Comparison of ENCODE assay signal across 1 cellular context in the genomic region with DNA sequence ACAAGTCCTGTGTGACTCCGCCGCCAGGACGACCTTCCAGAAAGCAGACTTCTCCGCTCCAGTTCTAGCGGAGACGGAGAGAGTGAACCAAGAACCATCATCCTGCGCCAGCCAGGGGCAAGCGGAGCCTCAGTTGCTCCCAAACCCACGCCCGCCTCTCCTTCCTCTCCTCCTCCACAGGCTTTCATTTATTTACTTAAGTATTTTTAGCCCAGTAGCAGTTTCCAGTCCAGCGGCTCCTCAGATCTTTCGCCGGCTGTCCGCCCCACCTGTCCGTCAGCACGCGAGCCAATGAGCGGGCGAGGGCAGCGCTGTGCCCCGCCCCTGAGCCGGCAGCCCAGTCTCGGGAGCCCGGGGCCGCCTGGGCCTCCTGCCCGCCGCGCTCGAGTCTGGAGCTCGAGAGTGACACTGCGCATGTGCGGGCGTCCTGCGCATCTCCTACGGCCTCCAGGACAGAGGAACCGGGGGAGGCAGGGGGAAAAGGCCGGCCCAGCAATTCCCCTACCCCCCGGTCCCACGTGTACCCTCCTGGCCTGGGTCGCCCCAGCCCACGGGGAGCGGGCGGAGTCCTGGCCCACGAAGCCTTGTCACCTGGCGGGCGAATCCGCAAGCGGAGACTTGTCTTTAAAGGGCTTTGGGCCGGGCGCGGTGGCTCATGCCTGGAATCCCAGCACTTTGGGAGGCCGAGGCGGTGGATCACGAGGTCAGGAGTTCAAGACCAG.
TF ChIP-seq lines count a peak whose summit lies in the region.

A gene (plus strand): TSS at position 425 of the 722 bp plus-strand sequence.

TF ChIP-seq in HepG2, 621 proteins besides CTCF, POLR2A, EP300 and RAD21 (continued from another document and continues in another):
- TF ChIP-seq, protein P1, sequence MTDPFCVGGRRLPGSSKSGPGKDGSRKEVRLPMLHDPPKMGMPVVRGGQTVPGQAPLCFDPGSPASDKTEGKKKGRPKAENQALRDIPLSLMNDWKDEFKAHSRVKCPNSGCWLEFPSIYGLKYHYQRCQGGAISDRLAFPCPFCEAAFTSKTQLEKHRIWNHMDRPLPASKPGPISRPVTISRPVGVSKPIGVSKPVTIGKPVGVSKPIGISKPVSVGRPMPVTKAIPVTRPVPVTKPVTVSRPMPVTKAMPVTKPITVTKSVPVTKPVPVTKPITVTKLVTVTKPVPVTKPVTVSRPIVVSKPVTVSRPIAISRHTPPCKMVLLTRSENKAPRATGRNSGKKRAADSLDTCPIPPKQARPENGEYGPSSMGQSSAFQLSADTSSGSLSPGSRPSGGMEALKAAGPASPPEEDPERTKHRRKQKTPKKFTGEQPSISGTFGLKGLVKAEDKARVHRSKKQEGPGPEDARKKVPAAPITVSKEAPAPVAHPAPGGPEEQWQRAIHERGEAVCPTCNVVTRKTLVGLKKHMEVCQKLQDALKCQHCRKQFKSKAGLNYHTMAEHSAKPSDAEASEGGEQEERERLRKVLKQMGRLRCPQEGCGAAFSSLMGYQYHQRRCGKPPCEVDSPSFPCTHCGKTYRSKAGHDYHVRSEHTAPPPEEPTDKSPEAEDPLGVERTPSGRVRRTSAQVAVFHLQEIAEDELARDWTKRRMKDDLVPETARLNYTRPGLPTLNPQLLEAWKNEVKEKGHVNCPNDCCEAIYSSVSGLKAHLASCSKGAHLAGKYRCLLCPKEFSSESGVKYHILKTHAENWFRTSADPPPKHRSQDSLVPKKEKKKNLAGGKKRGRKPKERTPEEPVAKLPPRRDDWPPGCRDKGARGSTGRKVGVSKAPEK (CRISPR knock-in tag; IDR thresholded peaks at IDR 0.05; ENCODE audit: borderline replicate concordance): no peak
- TF ChIP-seq HNRNPH1 (optimal IDR thresholded peaks at IDR 0.05; ENCODE audit: low read depth, low read length) (peak; percentile 52), GABPA (IDR thresholded peaks at IDR 0.05; ENCODE audit: low read depth, low read length) (no peak), GABPA (CRISPR knock-in tag; IDR thresholded peaks at IDR 0.05; ENCODE audit: low read depth) (no peak), MED8 (CRISPR knock-in tag; IDR thresholded peaks at IDR 0.05; ENCODE audit: insufficient replicate concordance) (peak; percentile 60), RXRB (CRISPR knock-in tag; IDR thresholded peaks at IDR 0.05; ENCODE audit: borderline replicate concordance) (0 out of 2 replicates have a peak, but pooled peaks have one; percentile 9), PRMT3 (CRISPR knock-in tag; IDR thresholded peaks at IDR 0.05; ENCODE audit: borderline replicate concordance, low read depth) (no peak), HDAC1 (CRISPR knock-in tag; IDR thresholded peaks at IDR 0.05) (peak; percentile 45; the same call in 1 of the 2 replicates), KDM3A (CRISPR knock-in tag; IDR thresholded peaks at IDR 0.05; ENCODE audit: low read depth) (peak; percentile 56; the same call in 1 of the 2 replicates), ZNF17 (CRISPR knock-in tag; IDR thresholded peaks at IDR 0.05) (no peak), PHF20 (CRISPR knock-in tag; IDR thresholded peaks at IDR 0.05) (peak; percentile 24; the same call in 1 of the 2 replicates), ZMYM3 (CRISPR knock-in tag; IDR thresholded peaks at IDR 0.05) (peak; percentile 72; the same call in 1 of the 2 replicates), BHLHE40 (IDR thresholded peaks at IDR 0.05; ENCODE audit: low read length) (no peak; the same call in 1 of the 2 replicates), NBN (conservative IDR thresholded peaks at IDR 0.05) (no peak), ZNF615 (CRISPR knock-in tag; IDR thresholded peaks at IDR 0.05; ENCODE audit: borderline replicate concordance) (no peak), FLYWCH1 (CRISPR knock-in tag; IDR thresholded peaks at IDR 0.05) (no peak), KAT7 (CRISPR knock-in tag; IDR thresholded peaks at IDR 0.05; ENCODE audit: borderline replicate concordance) (0 out of 2 replicates have a peak, but pooled peaks have one; percentile 5)
- TF ChIP-seq, protein P2, sequence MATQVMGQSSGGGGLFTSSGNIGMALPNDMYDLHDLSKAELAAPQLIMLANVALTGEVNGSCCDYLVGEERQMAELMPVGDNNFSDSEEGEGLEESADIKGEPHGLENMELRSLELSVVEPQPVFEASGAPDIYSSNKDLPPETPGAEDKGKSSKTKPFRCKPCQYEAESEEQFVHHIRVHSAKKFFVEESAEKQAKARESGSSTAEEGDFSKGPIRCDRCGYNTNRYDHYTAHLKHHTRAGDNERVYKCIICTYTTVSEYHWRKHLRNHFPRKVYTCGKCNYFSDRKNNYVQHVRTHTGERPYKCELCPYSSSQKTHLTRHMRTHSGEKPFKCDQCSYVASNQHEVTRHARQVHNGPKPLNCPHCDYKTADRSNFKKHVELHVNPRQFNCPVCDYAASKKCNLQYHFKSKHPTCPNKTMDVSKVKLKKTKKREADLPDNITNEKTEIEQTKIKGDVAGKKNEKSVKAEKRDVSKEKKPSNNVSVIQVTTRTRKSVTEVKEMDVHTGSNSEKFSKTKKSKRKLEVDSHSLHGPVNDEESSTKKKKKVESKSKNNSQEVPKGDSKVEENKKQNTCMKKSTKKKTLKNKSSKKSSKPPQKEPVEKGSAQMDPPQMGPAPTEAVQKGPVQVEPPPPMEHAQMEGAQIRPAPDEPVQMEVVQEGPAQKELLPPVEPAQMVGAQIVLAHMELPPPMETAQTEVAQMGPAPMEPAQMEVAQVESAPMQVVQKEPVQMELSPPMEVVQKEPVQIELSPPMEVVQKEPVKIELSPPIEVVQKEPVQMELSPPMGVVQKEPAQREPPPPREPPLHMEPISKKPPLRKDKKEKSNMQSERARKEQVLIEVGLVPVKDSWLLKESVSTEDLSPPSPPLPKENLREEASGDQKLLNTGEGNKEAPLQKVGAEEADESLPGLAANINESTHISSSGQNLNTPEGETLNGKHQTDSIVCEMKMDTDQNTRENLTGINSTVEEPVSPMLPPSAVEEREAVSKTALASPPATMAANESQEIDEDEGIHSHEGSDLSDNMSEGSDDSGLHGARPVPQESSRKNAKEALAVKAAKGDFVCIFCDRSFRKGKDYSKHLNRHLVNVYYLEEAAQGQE (IDR thresholded peaks at IDR 0.05; ENCODE audit: borderline replicate concordance in 1 of 2, low read depth in 1 of 2, low read length in 2 of 2): no peak
- TF ChIP-seq, protein P3, sequence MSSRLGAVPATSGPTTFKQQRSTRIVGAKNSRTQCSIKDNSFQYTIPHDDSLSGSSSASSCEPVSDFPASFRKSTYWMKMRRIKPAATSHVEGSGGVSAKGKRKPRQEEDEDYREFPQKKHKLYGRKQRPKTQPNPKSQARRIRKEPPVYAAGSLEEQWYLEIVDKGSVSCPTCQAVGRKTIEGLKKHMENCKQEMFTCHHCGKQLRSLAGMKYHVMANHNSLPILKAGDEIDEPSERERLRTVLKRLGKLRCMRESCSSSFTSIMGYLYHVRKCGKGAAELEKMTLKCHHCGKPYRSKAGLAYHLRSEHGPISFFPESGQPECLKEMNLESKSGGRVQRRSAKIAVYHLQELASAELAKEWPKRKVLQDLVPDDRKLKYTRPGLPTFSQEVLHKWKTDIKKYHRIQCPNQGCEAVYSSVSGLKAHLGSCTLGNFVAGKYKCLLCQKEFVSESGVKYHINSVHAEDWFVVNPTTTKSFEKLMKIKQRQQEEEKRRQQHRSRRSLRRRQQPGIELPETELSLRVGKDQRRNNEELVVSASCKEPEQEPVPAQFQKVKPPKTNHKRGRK (CRISPR knock-in tag; IDR thresholded peaks at IDR 0.05): no peak
- TF ChIP-seq, protein P4, sequence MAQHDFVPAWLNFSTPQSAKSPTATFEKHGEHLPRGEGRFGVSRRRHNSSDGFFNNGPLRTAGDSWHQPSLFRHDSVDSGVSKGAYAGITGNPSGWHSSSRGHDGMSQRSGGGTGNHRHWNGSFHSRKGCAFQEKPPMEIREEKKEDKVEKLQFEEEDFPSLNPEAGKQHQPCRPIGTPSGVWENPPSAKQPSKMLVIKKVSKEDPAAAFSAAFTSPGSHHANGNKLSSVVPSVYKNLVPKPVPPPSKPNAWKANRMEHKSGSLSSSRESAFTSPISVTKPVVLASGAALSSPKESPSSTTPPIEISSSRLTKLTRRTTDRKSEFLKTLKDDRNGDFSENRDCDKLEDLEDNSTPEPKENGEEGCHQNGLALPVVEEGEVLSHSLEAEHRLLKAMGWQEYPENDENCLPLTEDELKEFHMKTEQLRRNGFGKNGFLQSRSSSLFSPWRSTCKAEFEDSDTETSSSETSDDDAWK (CRISPR knock-in tag; IDR thresholded peaks at IDR 0.05): no peak
- TF ChIP-seq, protein P5, sequence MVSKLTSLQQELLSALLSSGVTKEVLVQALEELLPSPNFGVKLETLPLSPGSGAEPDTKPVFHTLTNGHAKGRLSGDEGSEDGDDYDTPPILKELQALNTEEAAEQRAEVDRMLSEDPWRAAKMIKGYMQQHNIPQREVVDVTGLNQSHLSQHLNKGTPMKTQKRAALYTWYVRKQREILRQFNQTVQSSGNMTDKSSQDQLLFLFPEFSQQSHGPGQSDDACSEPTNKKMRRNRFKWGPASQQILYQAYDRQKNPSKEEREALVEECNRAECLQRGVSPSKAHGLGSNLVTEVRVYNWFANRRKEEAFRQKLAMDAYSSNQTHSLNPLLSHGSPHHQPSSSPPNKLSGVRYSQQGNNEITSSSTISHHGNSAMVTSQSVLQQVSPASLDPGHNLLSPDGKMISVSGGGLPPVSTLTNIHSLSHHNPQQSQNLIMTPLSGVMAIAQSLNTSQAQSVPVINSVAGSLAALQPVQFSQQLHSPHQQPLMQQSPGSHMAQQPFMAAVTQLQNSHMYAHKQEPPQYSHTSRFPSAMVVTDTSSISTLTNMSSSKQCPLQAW (CRISPR knock-in tag; IDR thresholded peaks at IDR 0.05): peak; percentile 25; the same call in 1 of the 2 replicates
- TF ChIP-seq, protein P6, sequence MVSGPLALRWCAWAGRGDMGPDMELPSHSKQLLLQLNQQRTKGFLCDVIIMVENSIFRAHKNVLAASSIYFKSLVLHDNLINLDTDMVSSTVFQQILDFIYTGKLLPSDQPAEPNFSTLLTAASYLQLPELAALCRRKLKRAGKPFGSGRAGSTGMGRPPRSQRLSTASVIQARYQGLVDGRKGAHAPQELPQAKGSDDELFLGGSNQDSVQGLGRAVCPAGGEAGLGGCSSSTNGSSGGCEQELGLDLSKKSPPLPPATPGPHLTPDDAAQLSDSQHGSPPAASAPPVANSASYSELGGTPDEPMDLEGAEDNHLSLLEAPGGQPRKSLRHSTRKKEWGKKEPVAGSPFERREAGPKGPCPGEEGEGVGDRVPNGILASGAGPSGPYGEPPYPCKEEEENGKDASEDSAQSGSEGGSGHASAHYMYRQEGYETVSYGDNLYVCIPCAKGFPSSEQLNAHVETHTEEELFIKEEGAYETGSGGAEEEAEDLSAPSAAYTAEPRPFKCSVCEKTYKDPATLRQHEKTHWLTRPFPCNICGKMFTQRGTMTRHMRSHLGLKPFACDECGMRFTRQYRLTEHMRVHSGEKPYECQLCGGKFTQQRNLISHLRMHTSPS (CRISPR knock-in tag; IDR thresholded peaks at IDR 0.05; ENCODE audit: low read depth): no peak
- TF ChIP-seq, protein P7, sequence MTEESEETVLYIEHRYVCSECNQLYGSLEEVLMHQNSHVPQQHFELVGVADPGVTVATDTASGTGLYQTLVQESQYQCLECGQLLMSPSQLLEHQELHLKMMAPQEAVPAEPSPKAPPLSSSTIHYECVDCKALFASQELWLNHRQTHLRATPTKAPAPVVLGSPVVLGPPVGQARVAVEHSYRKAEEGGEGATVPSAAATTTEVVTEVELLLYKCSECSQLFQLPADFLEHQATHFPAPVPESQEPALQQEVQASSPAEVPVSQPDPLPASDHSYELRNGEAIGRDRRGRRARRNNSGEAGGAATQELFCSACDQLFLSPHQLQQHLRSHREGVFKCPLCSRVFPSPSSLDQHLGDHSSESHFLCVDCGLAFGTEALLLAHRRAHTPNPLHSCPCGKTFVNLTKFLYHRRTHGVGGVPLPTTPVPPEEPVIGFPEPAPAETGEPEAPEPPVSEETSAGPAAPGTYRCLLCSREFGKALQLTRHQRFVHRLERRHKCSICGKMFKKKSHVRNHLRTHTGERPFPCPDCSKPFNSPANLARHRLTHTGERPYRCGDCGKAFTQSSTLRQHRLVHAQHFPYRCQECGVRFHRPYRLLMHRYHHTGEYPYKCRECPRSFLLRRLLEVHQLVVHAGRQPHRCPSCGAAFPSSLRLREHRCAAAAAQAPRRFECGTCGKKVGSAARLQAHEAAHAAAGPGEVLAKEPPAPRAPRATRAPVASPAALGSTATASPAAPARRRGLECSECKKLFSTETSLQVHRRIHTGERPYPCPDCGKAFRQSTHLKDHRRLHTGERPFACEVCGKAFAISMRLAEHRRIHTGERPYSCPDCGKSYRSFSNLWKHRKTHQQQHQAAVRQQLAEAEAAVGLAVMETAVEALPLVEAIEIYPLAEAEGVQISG (CRISPR knock-in tag; IDR thresholded peaks at IDR 0.05): peak; percentile 6; the same call in 1 of the 2 replicates
- TF ChIP-seq, protein P8, sequence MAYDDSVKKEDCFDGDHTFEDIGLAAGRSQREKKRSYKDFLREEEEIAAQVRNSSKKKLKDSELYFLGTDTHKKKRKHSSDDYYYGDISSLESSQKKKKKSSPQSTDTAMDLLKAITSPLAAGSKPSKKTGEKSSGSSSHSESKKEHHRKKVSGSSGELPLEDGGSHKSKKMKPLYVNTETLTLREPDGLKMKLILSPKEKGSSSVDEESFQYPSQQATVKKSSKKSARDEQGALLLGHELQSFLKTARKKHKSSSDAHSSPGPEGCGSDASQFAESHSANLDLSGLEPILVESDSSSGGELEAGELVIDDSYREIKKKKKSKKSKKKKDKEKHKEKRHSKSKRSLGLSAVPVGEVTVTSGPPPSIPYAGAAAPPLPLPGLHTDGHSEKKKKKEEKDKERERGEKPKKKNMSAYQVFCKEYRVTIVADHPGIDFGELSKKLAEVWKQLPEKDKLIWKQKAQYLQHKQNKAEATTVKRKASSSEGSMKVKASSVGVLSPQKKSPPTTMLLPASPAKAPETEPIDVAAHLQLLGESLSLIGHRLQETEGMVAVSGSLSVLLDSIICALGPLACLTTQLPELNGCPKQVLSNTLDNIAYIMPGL (CRISPR knock-in tag; IDR thresholded peaks at IDR 0.05; ENCODE audit: borderline replicate concordance in 1 of 2, low read depth in 1 of 2): peak in 1 of 2 experiments; percentile 56; a peak in 1 of 4 replicates
- TF ChIP-seq, protein P9, sequence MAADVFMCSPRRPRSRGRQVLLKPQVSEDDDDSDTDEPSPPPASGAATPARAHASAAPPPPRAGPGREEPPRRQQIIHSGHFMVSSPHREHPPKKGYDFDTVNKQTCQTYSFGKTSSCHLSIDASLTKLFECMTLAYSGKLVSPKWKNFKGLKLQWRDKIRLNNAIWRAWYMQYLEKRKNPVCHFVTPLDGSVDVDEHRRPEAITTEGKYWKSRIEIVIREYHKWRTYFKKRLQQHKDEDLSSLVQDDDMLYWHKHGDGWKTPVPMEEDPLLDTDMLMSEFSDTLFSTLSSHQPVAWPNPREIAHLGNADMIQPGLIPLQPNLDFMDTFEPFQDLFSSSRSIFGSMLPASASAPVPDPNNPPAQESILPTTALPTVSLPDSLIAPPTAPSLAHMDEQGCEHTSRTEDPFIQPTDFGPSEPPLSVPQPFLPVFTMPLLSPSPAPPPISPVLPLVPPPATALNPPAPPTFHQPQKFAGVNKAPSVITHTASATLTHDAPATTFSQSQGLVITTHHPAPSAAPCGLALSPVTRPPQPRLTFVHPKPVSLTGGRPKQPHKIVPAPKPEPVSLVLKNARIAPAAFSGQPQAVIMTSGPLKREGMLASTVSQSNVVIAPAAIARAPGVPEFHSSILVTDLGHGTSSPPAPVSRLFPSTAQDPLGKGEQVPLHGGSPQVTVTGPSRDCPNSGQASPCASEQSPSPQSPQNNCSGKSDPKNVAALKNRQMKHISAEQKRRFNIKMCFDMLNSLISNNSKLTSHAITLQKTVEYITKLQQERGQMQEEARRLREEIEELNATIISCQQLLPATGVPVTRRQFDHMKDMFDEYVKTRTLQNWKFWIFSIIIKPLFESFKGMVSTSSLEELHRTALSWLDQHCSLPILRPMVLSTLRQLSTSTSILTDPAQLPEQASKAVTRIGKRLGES (CRISPR knock-in tag; IDR thresholded peaks at IDR 0.05; ENCODE audit: borderline replicate concordance): no peak
- TF ChIP-seq, protein P10, sequence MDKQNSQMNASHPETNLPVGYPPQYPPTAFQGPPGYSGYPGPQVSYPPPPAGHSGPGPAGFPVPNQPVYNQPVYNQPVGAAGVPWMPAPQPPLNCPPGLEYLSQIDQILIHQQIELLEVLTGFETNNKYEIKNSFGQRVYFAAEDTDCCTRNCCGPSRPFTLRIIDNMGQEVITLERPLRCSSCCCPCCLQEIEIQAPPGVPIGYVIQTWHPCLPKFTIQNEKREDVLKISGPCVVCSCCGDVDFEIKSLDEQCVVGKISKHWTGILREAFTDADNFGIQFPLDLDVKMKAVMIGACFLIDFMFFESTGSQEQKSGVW (CRISPR knock-in tag; IDR thresholded peaks at IDR 0.05; ENCODE audit: borderline replicate concordance): no peak
